Comparison of ENCODE assay signal across 15 cellular contexts in the genomic region with DNA sequence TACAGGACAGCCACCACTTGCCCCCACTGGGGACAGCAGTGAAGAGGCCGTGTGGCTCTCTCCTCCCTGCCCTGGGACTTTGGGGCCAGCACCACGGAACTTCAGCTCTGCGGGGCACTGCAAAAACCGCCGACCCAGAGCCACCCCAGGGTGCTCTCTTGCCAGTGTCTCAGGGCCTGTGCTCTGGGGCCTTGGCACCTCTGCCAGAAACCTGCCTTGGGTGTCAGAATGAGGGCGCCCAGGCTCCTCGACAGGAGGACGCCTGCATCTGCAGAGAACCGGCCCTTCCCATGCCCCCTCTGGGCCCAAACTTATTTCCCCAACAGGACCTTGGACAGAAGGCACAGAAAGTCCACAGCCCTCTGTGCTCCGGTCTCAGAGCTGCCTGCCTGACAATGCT.
"Had no signal": no experiment of that assay in that cellular context is flagged by ENCODE, and none has a peak within 500 bp of the region (broad histone marks: within the 10 kb centered on the region; RNA-seq: fewer than 3 reads in every experiment).

No MANE protein-coding gene starts in this region.

- H3K9me3 ChIP-seq: pancreas, tibial nerve, upper lobe of right lung had no signal

- H3K79me2 ChIP-seq: hepatocyte had no signal

- H3K4me1 ChIP-seq: pancreas had no signal

- H3K27ac ChIP-seq: foreskin keratinocyte, hepatocyte, pancreas, tibial nerve, upper lobe of right lung had no signal

- H3K4me2 ChIP-seq: hepatocyte had no signal

- FAIRE-seq: pancreas, small intestine had no signal

- H3K27me3 ChIP-seq: foreskin keratinocyte, hepatocyte, pancreas, tibial nerve, upper lobe of right lung had no signal

- DNase-seq: effector memory CD8-positive, alpha-beta T cell; foreskin keratinocyte; left colon; left ventricle myocardium superior; mesendoderm; naive thymus-derived CD4-positive, alpha-beta T cell; right cardiac atrium; small intestine; stimulated activated CD4-positive, alpha-beta T cell treated with anti-CD3 and anti-CD28 coated beads, Interleukin-12 subunit alpha, Interleukin-12 subunit beta, amount 100 ng/mL, for 4 hours; stimulated activated naive CD4-positive, alpha-beta T cell treated with Interleukin-2 at 50 U/mL for 16 hours had no signal

- ATAC-seq: effector memory CD8-positive, alpha-beta T cell; left colon; left ventricle myocardium superior; naive thymus-derived CD4-positive, alpha-beta T cell; pancreas; upper lobe of right lung had no signal

- H3K4me3 ChIP-seq: hepatocyte, lung, pancreas, tibial nerve, upper lobe of right lung had no signal
